Comparison of ENCODE assay signal across 6 cellular contexts in the genomic region with DNA sequence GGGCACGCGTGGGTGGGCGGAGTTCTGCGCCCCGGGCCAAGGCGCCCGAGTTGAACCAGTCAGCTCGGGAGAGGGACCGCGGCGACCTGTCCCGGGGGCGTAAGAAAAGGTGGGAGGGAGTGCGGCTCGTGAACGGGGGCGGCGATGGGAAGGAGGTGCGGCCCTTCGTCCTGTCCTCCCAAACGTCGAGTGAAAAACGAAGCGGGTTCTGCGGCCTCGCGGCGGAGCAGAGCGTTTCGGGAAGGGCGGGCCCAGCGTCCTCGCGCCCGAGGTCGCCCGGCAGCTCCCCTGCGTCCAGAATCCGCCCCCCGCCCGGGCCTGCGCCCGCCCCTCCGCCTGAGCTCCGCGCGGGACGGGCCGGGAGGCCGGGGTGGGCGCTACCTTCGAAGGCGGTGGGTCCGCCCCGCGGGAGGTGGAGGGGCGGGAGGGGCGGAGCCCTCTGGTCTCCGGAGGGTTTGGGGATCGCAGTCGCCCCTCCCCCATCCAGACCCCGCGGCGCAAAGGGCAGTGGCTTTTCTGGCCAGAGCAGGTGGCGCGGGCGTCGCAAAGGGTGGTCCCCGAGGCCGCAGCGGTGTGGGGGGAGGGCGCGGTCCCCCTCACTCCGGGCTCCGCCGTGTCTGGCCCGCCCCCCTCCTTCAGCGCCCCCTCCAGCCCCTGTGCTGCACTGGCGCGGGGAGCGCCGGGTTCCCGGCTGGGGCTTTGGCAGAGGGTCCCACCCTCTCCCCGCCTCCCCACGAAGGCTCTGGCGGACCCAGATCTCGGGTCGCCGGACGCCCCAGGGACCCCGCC. TPM values are rescaled to one million over a fixed set of nuclear protein-coding genes. Genes with fewer than 3 reads are reported as not detected.
DNase-seq lines count a peak whose midpoint lies in the region; ATAC-seq and TF ChIP-seq lines count a peak whose summit lies in the region.

No MANE protein-coding gene starts in this region.

- no peak for TF ChIP-seq POLR2A in lower leg skin (IDR thresholded peaks at IDR 0.05)

- TF ChIP-seq CTCF in lower leg skin (IDR thresholded peaks at IDR 0.05), result no peak

- intact Hi-C loops in lower leg skin (cut with DNase I; ENCODE audit: low total_unique reads), result no loop called here

- peak overlapping the region; percentile 31 for H3K4me3 ChIP-seq in lower leg skin (ENCODE audit: low read depth, poor library complexity, severe bottlenecking)

- DNase-seq in NCI-H1092 treated with DMSO at 0.1 percent for 48 hours (lab: John Stamatoyannopoulos, UW) (peak; percentile 21), lower leg skin (ENCODE audit: low spot score in 2 of 2) (no peak), cerebellum (ENCODE audit: low spot score) (no peak), SW 1271 (lab: John Stamatoyannopoulos, UW) (no peak)
- peak; percentile 25 for DNase-seq in activated effector memory CD4-positive, alpha-beta T cell treated with Interleukin-2 at 50 U/mL for 16 hours

- ATAC-seq in HG02798 (IDR thresholded peaks at IDR 0.05; ENCODE audit: poor library complexity, unreplicated experiment), result no peak

- 0 to 1% methylated on average over 58 to 68 of the region's 91 CpGs for WGBS in lower leg skin, 2 donors

RNA-seq across cellular contexts. Expression of gene STMN3, which starts 0.8 kb away (rescaled TPM):
- total RNA-seq in lower leg skin (10 to 100 TPM in 3 of 4 donors, 1 to 10 TPM in 1; 9.4 to 23.0 (median 12.0) TPM), cerebellum (66.7 TPM)

RNA-seq across cellular contexts. Expression of gene RTEL1, which starts 5.7 kb away (rescaled TPM):
- total RNA-seq in lower leg skin (10 to 100 TPM in 3 of 4 donors, 1 to 10 TPM in 1; 8.5 to 38.3 (median 12.7) TPM), cerebellum (13.4 TPM)

RNA-seq across cellular contexts. Expression of gene GMEB2, which starts 25.5 kb away (rescaled TPM):
- total RNA-seq in lower leg skin (10 to 100 TPM; 11.9 to 18.3 (median 13.7) TPM), cerebellum (7.3 TPM)

RNA-seq across cellular contexts. Expression of gene TNFRSF6B, which starts 44.1 kb away (rescaled TPM):
- total RNA-seq in lower leg skin, result 10 to 100 TPM in 2 of 4 donors, 1 to 10 TPM in 2; 3.0 to 49.5 (median 12.1) TPM
- total RNA-seq in cerebellum, result 0.82 TPM

RNA-seq across cellular contexts. Expression of gene ARFRP1, which starts 55.4 kb away (rescaled TPM):
- total RNA-seq in lower leg skin (10 to 100 TPM; 20.7 to 42.6 (median 34.7) TPM), cerebellum (17.3 TPM)

Comparison
In these comparisons a context has a peak if more than half of its experiments do, and no peak if none do; other contexts are left out.
1. DNase-seq: peak in NCI-H1092 treated with DMSO at 0.1 percent for 48 hours (single experiment) and activated effector memory CD4-positive, alpha-beta T cell treated with Interleukin-2 at 50 U/mL for 16 hours (single experiment); none in lower leg skin (0 of 2), cerebellum (single experiment) and SW 1271 (0 of 2).